8 cellular contexts compared by ENCODE assay signal in genomic region chr11:67277231-67277961, GRCh38. TPM values are rescaled to one million over a fixed set of nuclear protein-coding genes. Genes with fewer than 3 reads are reported as not detected.
DNase-seq lines count a peak whose midpoint lies in the region; ATAC-seq, FAIRE-seq and TF ChIP-seq lines count a peak whose summit lies in the region.

No MANE protein-coding gene starts in this region.

- TF ChIP-seq CTCF in endodermal cell (conservative IDR thresholded peaks at IDR 0.05), result no peak

- peaks cover 22% of the 10 kb centered on the region for H3K36me3 Mint-ChIP-seq in endodermal cell (ENCODE audit: low read depth)

- H3K27ac Mint-ChIP-seq in endodermal cell, result peak overlapping the region; percentile 52

- no peaks in the 10 kb centered on the region for H3K27me3 ChIP-seq in endodermal cell (ENCODE audit: control insufficient read depth, insufficient read depth, low read length, poor library complexity, severe bottlenecking)

- H3K9me3 Mint-ChIP-seq in endodermal cell, result no peaks in the 10 kb centered on the region

- no peaks in the 10 kb centered on the region for H3K9me3 ChIP-seq in endodermal cell (ENCODE audit: control insufficient read depth, low read length)

- DNase-seq in NCI-H510A treated with DMSO at 0.1 percent for 48 hours (lab: John Stamatoyannopoulos, UW) (peak; percentile 90), endodermal cell (peak; percentile 89), myocyte (ENCODE audit: low read depth) (peak; percentile 96), HTR-8/SVneo (ENCODE audit: insufficient read length, low spot score) (no peak)
- peak; percentile 77 to 80 for DNase-seq in activated CD8-positive, alpha-beta memory T cell treated with anti-CD3 and anti-CD28 coated beads for 1 hour (ENCODE audit: extremely low read depth in 1 of 2, low read depth in 1 of 2)
- peak; percentile 88 for DNase-seq in stimulated activated naive CD4-positive, alpha-beta T cell treated with Interleukin-2 at 50 U/mL for 16 hours (lab: John Stamatoyannopoulos, UW)

- no peak overlapping the region for H3K4me3 Mint-ChIP-seq in endodermal cell

- no peak overlapping the region for H3K9ac ChIP-seq in endodermal cell (ENCODE audit: extremely low read depth, low read length, poor library complexity, severe bottlenecking)

- H3K27me3 Mint-ChIP-seq in endodermal cell (ENCODE audit: insufficient read depth), result no peaks in the 10 kb centered on the region

- H3K4me1 ChIP-seq in endodermal cell (ENCODE audit: control insufficient read depth, insufficient read depth, low read length), result no peaks in the 10 kb centered on the region

- ATAC-seq in GM18867 (IDR thresholded peaks at IDR 0.05; ENCODE audit: unreplicated experiment), result peak; percentile 82
- ATAC-seq in HG02943 (IDR thresholded peaks at IDR 0.05; ENCODE audit: low read depth, unreplicated experiment), result peak; percentile 61

- FAIRE-seq in HTR-8/SVneo (lab: Jason Lieb, UNC), result no peak

- 65 to 77% methylated on average over 8 to 24 of the region's 24 CpGs for WGBS in endodermal cell (ENCODE audit: insufficient coverage in 1 of 2, insufficient read length in 1 of 2), 2 experiments

- H3K27ac ChIP-seq in endodermal cell (ENCODE audit: low read depth, low read length), result peak overlapping the region; percentile 82

- H3K36me3 ChIP-seq in endodermal cell (ENCODE audit: control insufficient read depth, insufficient read depth, low read length), result peaks cover 12% of the 10 kb centered on the region

- no peak overlapping the region for H3K4me3 ChIP-seq in endodermal cell (ENCODE audit: low read length)

- peaks cover 3% of the 10 kb centered on the region for H3K4me1 Mint-ChIP-seq in endodermal cell

RNA-seq across cellular contexts. Expression of gene GRK2, which starts 11.1 kb away (rescaled TPM):
- total RNA-seq in endodermal cell (10 to 100 TPM; 58.0 to 61.7 TPM), myocyte (101 TPM in 2 replicates)
- polyA plus RNA-seq in endodermal cell (2013, experiment 1 of 2), result 43.5 TPM
- polyA plus RNA-seq in endodermal cell (2013, experiment 2 of 2), result 39.5 TPM
- 56.3 TPM for polyA plus RNA-seq in myocyte (2012)

RNA-seq across cellular contexts. Expression of gene ANKRD13D, which starts 11.7 kb away (rescaled TPM):
- 10 to 100 TPM; 56.6 to 58.6 TPM for total RNA-seq in endodermal cell
- 30.0 TPM for polyA plus RNA-seq in endodermal cell (2013, experiment 1 of 2)
- polyA plus RNA-seq in endodermal cell (2013, experiment 2 of 2), result 27.5 TPM
- total RNA-seq in myocyte, result 18.6 and 24.5 TPM in 2 replicates
- 34.4 TPM for polyA plus RNA-seq in myocyte (2012)

RNA-seq across cellular contexts. Expression of gene SSH3, which starts 25.9 kb away (rescaled TPM):
- 10 to 100 TPM; 39.1 to 44.4 TPM for total RNA-seq in endodermal cell
- polyA plus RNA-seq in endodermal cell (2013, experiment 1 of 2), result 22.0 TPM
- polyA plus RNA-seq in endodermal cell (2013, experiment 2 of 2), result 16.0 TPM
- total RNA-seq in myocyte, result 17.7 and 18.3 TPM in 2 replicates
- 18.2 TPM for polyA plus RNA-seq in myocyte (2012)
